ENCODE assay signal across 9 cellular contexts in the genomic region with DNA sequence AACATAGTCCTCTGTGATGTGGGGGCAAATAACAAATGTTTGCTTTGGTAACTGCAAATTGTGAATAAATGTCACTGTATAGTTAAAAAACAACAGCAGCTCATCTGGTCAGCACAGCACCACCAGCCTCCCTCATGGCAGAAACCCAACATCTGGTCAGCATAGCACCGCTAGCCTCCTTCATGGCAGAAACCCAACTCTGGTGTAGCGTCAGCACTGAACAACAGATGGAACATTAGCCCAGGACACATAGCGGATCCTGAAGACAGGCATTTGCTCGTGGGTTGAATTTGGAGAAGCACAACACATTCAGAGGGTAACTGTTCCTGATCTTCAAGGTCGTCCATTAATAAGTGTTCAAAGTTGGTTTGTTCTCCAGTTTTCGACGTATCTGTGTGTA.
DNase-seq lines count a peak whose midpoint lies in the region; ATAC-seq and TF ChIP-seq lines count a peak whose summit lies in the region.
"Had no signal": no experiment of that assay in that cellular context is flagged by ENCODE, and none has a peak within 500 bp of the region (broad histone marks: within the 10 kb centered on the region; RNA-seq: fewer than 3 reads in every experiment).

No MANE protein-coding gene starts in this region.

- H3K27ac ChIP-seq in heart left ventricle = peak overlapping the region in 2 of 12 donors; percentile 8 to 55
- H3K27ac ChIP-seq in stomach smooth muscle (ENCODE audit: low read length) = peak overlapping the region; percentile 67
- H3K27ac ChIP-seq: neutrophil had no signal

- no peak overlapping the region for H3K9ac ChIP-seq in stomach smooth muscle (ENCODE audit: low read length in 2 of 2)

- H3K4me1 Mint-ChIP-seq in activated CD4-positive, alpha-beta T cell treated with anti-CD3 and anti-CD28 coated beads, Interleukin-2, amount 10 ng/mL, durations not matched to agents 7 days and 5 days = no peaks in the 10 kb centered on the region
- H3K4me1 Mint-ChIP-seq in CD14-positive monocyte = peaks cover 14% of the 10 kb centered on the region

- CTCF ChIA-PET in activated CD4-positive, alpha-beta T cell treated with anti-CD3 and anti-CD28 coated beads, Interleukin-2, amount 10 ng/mL, durations not matched to agents 7 days and 5 days (lab: Charles Lee) = no interaction called here

- H3K27me3 Mint-ChIP-seq in activated CD4-positive, alpha-beta T cell treated with anti-CD3 and anti-CD28 coated beads, Interleukin-2, amount 10 ng/mL, durations not matched to agents 7 days and 5 days = peaks cover 8% of the 10 kb centered on the region
- H3K27me3 Mint-ChIP-seq in CD14-positive monocyte (ENCODE audit: low read depth in 3 of 3) = peaks cover 10 to 33% (median 26%) of the 10 kb centered on the region in 3 donors

- no peaks in the 10 kb centered on the region for H3K9me3 Mint-ChIP-seq in activated CD4-positive, alpha-beta T cell treated with anti-CD3 and anti-CD28 coated beads, Interleukin-2, amount 10 ng/mL, durations not matched to agents 7 days and 5 days
- peaks cover 0 to 3% (median 0%) of the 10 kb centered on the region in 7 donors for H3K9me3 Mint-ChIP-seq in CD14-positive monocyte

- no peaks in the 10 kb centered on the region for H3K36me3 ChIP-seq in heart left ventricle
- no peaks in the 10 kb centered on the region for H3K36me3 ChIP-seq in stomach smooth muscle (ENCODE audit: control insufficient read depth in 2 of 2, insufficient read depth in 2 of 2, low read length in 2 of 2)
- H3K36me3 ChIP-seq: neutrophil had no signal

- 48 to 54% (median 51%) methylated on average over 7 of the region's 7 CpGs for WGBS in heart left ventricle, 4 donors

- TF ChIP-seq CTCF in heart left ventricle (IDR thresholded peaks at IDR 0.05) (no peak), CD14-positive monocyte (IDR thresholded peaks at IDR 0.05) (no peak)

- intact Hi-C loops in heart left ventricle (cut with DNase I) (loop anchor here in 7 of 10 donors (5.0 to 10.0 kb wide), 5 partner anchors 112 to 270 kb away; partner anchors contain the start of gene DLL1 (in 4 of the 7)), CD14-positive monocyte (cut with micrococcal nuclease) (no loop called here)

- H3K4me1 ChIP-seq in heart left ventricle (peaks cover 0 to 14% (median 3%) of the 10 kb centered on the region in 12 donors), stomach smooth muscle (ENCODE audit: control insufficient read depth, insufficient read depth, low read length) (peaks cover 23% of the 10 kb centered on the region)

- TF ChIP-seq POLR2A in heart left ventricle (IDR thresholded peaks at IDR 0.05) = no peak

- peaks cover 0 to 13% (median 4%) of the 10 kb centered on the region in 9 donors for H3K27me3 ChIP-seq in heart left ventricle
- peaks cover 0 to 2% of the 10 kb centered on the region in 2 donors for H3K27me3 ChIP-seq in stomach smooth muscle (ENCODE audit: control insufficient read depth in 1 of 2, insufficient read depth in 2 of 2, low read length in 2 of 2)

- H3K36me3 Mint-ChIP-seq in activated CD4-positive, alpha-beta T cell treated with anti-CD3 and anti-CD28 coated beads, Interleukin-2, amount 10 ng/mL, durations not matched to agents 7 days and 5 days (ENCODE audit: low read depth) = no peaks in the 10 kb centered on the region
- peaks cover 0 to 3% of the 10 kb centered on the region in 2 donors for H3K36me3 Mint-ChIP-seq in CD14-positive monocyte

- H3K4me3 ChIP-seq in heart left ventricle = no peak overlapping the region
- H3K4me3 ChIP-seq in stomach smooth muscle (ENCODE audit: low read length in 2 of 2) = peak overlapping the region in 1 of 2 donors; percentile 8

- ATAC-seq in SK-N-SH treated with all-trans-retinoic acid at 6 μM for 48 hours (peak; percentile 25; the same call in 1 of the 3 replicates), heart left ventricle (peak; percentile 39 to 75 (median 54))

- DNase-seq in HT-29 (ENCODE audit: low spot score) (peak; percentile 14), heart left ventricle (peak in 2 of 5 donors; percentile 41 to 80), CD14-positive monocyte (ENCODE audit: low spot score) (no peak), DMS53 treated with DMSO at 0.1 percent for 48 hours (lab: John Stamatoyannopoulos, UW; ENCODE audit: unreplicated experiment) (no peak)
- no peak for DNase-seq in activated CD4-positive, alpha-beta T cell treated with anti-CD3 and anti-CD28 coated beads, Interleukin-2, amount 10 ng/mL, durations not matched to agents 7 days and 5 days
- DNase-seq in stimulated activated CD4-positive, alpha-beta T cell treated with anti-CD3 and anti-CD28 coated beads, Interleukin-4, amount 100 ng/mL, for 4 hours = no peak

- H3K27ac Mint-ChIP-seq in activated CD4-positive, alpha-beta T cell treated with anti-CD3 and anti-CD28 coated beads, Interleukin-2, amount 10 ng/mL, durations not matched to agents 7 days and 5 days = no peak overlapping the region
- H3K27ac Mint-ChIP-seq in CD14-positive monocyte = no peak overlapping the region

- H3K9me3 ChIP-seq in heart left ventricle (no peaks in the 10 kb centered on the region), stomach smooth muscle (ENCODE audit: control insufficient read depth in 2 of 2, low read length in 2 of 2) (no peaks in the 10 kb centered on the region)
- H3K9me3 ChIP-seq: neutrophil had no signal

- POLR2A ChIA-PET in activated CD4-positive, alpha-beta T cell treated with anti-CD3 and anti-CD28 coated beads, Interleukin-2, amount 10 ng/mL, durations not matched to agents 7 days and 5 days (lab: Charles Lee) = no interaction called here

- H3K4me3 Mint-ChIP-seq in activated CD4-positive, alpha-beta T cell treated with anti-CD3 and anti-CD28 coated beads, Interleukin-2, amount 10 ng/mL, durations not matched to agents 7 days and 5 days = no peak overlapping the region
- H3K4me3 Mint-ChIP-seq in CD14-positive monocyte = no peak overlapping the region

TF ChIP-seq in SK-N-SH treated with all-trans-retinoic acid at 6 μM for 48 hours, 23 proteins besides CTCF, POLR2A, EP300 and RAD21:
- TF ChIP-seq POU6F1 (CRISPR knock-in tag; IDR thresholded peaks at IDR 0.05; ENCODE audit: borderline replicate concordance, low read depth) (no peak), ESRRG (CRISPR knock-in tag; IDR thresholded peaks at IDR 0.05) (no peak), ZC3H10 (CRISPR knock-in tag; IDR thresholded peaks at IDR 0.05) (no peak), TCF4 (CRISPR knock-in tag; IDR thresholded peaks at IDR 0.05; ENCODE audit: borderline replicate concordance) (peak; percentile 92)

Comparison
In these comparisons a context has a peak if more than half of its experiments do, and no peak if none do; other contexts are left out.
1. intact Hi-C loops: an anchor here in heart left ventricle (5.0 to 10.0 kb wide); none called in CD14-positive monocyte.